ENCODE assay signal across 10 cellular contexts in the genomic region with DNA sequence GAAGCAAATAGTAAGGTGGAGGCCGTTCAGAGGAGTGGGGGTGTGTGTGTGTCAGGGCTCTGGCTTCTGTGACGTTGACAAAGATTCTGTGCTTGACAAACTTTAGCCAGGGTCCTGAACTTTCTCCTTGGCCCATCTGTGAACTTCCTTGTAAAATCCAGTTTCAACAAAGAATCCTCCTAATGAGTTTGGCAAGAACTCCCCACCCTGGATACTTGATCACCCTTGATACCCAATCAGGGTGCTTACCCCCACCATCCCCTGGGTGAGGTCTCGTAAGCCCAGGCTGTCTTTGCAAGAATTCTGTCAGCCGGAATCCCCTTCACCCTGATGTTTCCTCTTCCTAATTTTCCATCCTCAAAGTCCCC. TPM values are rescaled to one million over a fixed set of nuclear protein-coding genes. Genes with fewer than 3 reads are reported as not detected.
A peak's percentile ranks its signal among the peaks of the same experiment; 100 is the strongest.
DNase-seq lines count a peak whose midpoint lies in the region; ATAC-seq and TF ChIP-seq lines count a peak whose summit lies in the region.
"Had no signal": no experiment of that assay in that cellular context is flagged by ENCODE, and none has a peak within 500 bp of the region (broad histone marks: within the 10 kb centered on the region; RNA-seq: fewer than 3 reads in every experiment).

No MANE protein-coding gene starts in this region.

- H3K4me1 Mint-ChIP-seq in CD4-positive, alpha-beta T cell (ENCODE audit: low read depth) = peaks cover 70% of the 10 kb centered on the region

- no peak for DNase-seq in CD4-positive, alpha-beta T cell
- DNase-seq in Peyer's patch = peak in 1 of 3 donors; percentile 15
- peak in 1 of 10 donors; percentile 12 for DNase-seq in dorsolateral prefrontal cortex
- peak in 3 of 5 donors; percentile 18 to 23 (median 20) for DNase-seq in ovary
- no peak for DNase-seq in NCI-H524 (lab: John Stamatoyannopoulos, UW)
- DNase-seq in Kasumi-1 (lab: John Stamatoyannopoulos, UW) = no peak
- DNase-seq in KBM-7 = no peak
- DNase-seq: activated gamma-delta T cell treated with Interleukin-2 at 50 U/mL for 16 hours had no signal

- CTCF ChIA-PET in CD4-positive, alpha-beta T cell (lab: Charles Lee) = no interaction called here

- 40 to 48% (median 45%) methylated on average over 4 of the region's 4 CpGs for WGBS in ovary, 3 donors

- H3K27ac Mint-ChIP-seq in CD4-positive, alpha-beta T cell = peak overlapping the region; percentile 99

- H3K4me1 ChIP-seq in Peyer's patch = peaks cover 3 to 36% (median 29%) of the 10 kb centered on the region in 4 donors
- peaks cover 12% of the 10 kb centered on the region for H3K4me1 ChIP-seq in ovary (ENCODE audit: insufficient read depth)

- no peaks in the 10 kb centered on the region for H3K9me3 ChIP-seq in CD4-positive, alpha-beta T cell (ENCODE audit: control insufficient read depth, low read length)
- H3K9me3 ChIP-seq in Peyer's patch (no peaks in the 10 kb centered on the region), ovary (no peaks in the 10 kb centered on the region)

- H3K36me3 ChIP-seq in Peyer's patch = no peaks in the 10 kb centered on the region
- H3K36me3 ChIP-seq in ovary = no peaks in the 10 kb centered on the region
- H3K36me3 ChIP-seq: left lung had no signal

- no peak overlapping the region for H3K4me3 ChIP-seq in Peyer's patch
- H3K4me3 ChIP-seq in dorsolateral prefrontal cortex = no peak overlapping the region
- no peak overlapping the region for H3K4me3 ChIP-seq in ovary
- H3K4me3 ChIP-seq: left lung had no signal

- H3K36me3 Mint-ChIP-seq in CD4-positive, alpha-beta T cell (ENCODE audit: low read depth) = peaks cover 37% of the 10 kb centered on the region

- no peak for TF ChIP-seq EP300 in ovary (IDR thresholded peaks at IDR 0.05)

- ATAC-seq in CD4-positive, alpha-beta T cell (ENCODE audit: poor library complexity) = no peak
- ATAC-seq in GM19035 (IDR thresholded peaks at IDR 0.05; ENCODE audit: unreplicated experiment) = no peak
- ATAC-seq: left lung had no signal

- no peaks in the 10 kb centered on the region for H3K27me3 ChIP-seq in CD4-positive, alpha-beta T cell (ENCODE audit: control insufficient read depth, insufficient read depth, low read length)
- no peaks in the 10 kb centered on the region for H3K27me3 ChIP-seq in Peyer's patch
- H3K27me3 ChIP-seq in dorsolateral prefrontal cortex = no peaks in the 10 kb centered on the region
- H3K27me3 ChIP-seq in ovary = no peaks in the 10 kb centered on the region
- H3K27me3 ChIP-seq: left lung had no signal

- TF ChIP-seq POLR2A in Peyer's patch (IDR thresholded peaks at IDR 0.05) (no peak), ovary (IDR thresholded peaks at IDR 0.05) (no peak)

- no peak for TF ChIP-seq CTCF in CD4-positive, alpha-beta T cell (IDR thresholded peaks at IDR 0.05)
- TF ChIP-seq CTCF in Peyer's patch (IDR thresholded peaks at IDR 0.05) = no peak
- no peak for TF ChIP-seq CTCF in dorsolateral prefrontal cortex (IDR thresholded peaks at IDR 0.05 in 54 of 56, conservative IDR thresholded peaks at IDR 0.05 in 2 of 56; ENCODE audit: low read depth in 1 of 56, partially characterized antibody in 56 of 56)
- no peak for TF ChIP-seq CTCF in ovary (IDR thresholded peaks at IDR 0.05)

- POLR2A ChIA-PET in CD4-positive, alpha-beta T cell (lab: Charles Lee) = interaction anchor here (1.4 to 3.0 kb wide), 2 partner anchors 12 to 28 kb away, joined by 3 to 15 read pairs; no protein-coding TSS in a partner anchor

- H3K9me3 Mint-ChIP-seq in CD4-positive, alpha-beta T cell = no peaks in the 10 kb centered on the region

- no peaks in the 10 kb centered on the region for H3K27me3 Mint-ChIP-seq in CD4-positive, alpha-beta T cell

- in situ Hi-C loops in KBM-7 (cut with MboI; ENCODE audit: low pct_unique_long_range_greater_than_20kb, low sequenced_read_pairs) = no loop called here

- intact Hi-C loops in CD4-positive, alpha-beta T cell (cut with DNase I, micrococcal nuclease) = loop anchor here in 1 of 2 experiments (5.0 kb wide), 1 partner anchor 86 kb away; no protein-coding TSS in a partner anchor
- intact Hi-C loops in dorsolateral prefrontal cortex (cut with DNase I) (loop anchor here (10.0 kb wide), 3 partner anchors 362 to 472 kb away; a partner anchor contains a TSS), ovary (cut with DNase I) (loop anchor here in 2 of 4 donors (5.0 to 10.0 kb wide), 3 partner anchors 36 to 362 kb away; a partner anchor contains a TSS)

- H3K27ac ChIP-seq in CD4-positive, alpha-beta T cell (ENCODE audit: low read depth, low read length) = peak overlapping the region; percentile 29
- peak overlapping the region; percentile 23 to 99 (median 64) for H3K27ac ChIP-seq in Peyer's patch
- H3K27ac ChIP-seq in dorsolateral prefrontal cortex = peak overlapping the region in 34 of 59 donors; percentile 5 to 97 (median 78)
- H3K27ac ChIP-seq in ovary = peak overlapping the region; percentile 48 to 96

- peak overlapping the region; percentile 59 for H3K4me3 Mint-ChIP-seq in CD4-positive, alpha-beta T cell

RNA-seq across cellular contexts. Expression of a gene that starts 3.0 kb away (rescaled TPM):
- 10 to 100 TPM; 38.8 to 39.2 TPM for total RNA-seq in CD4-positive, alpha-beta T cell
- total RNA-seq in Peyer's patch (10 to 100 TPM; 34.7 to 74.4 (median 58.9) TPM), dorsolateral prefrontal cortex (10 to 100 TPM; 22.5 to 60.7 (median 38.7) TPM), ovary (10 to 100 TPM; 34.0 to 50.0 (median 44.7) TPM)
- 10 to 100 TPM in 1 of 2 donors, 1 to 10 TPM in 1; 5.0 to 67.6 TPM for polyA plus RNA-seq in ovary

RNA-seq across cellular contexts. Expression of a gene that starts 34.6 kb away (rescaled TPM):
- total RNA-seq in CD4-positive, alpha-beta T cell = 10 to 100 TPM; 33.9 to 35.6 TPM
- total RNA-seq in Peyer's patch = 10 to 100 TPM in 1 of 4 donors, 1 to 10 TPM in 3; 5.5 to 21.5 (median 7.9) TPM
- 1 to 10 TPM in 108 of 120 experiments, under 1 TPM in 8, not detected in 4; 0.60 to 8.7 (median 2.7) TPM for total RNA-seq in dorsolateral prefrontal cortex
- 10 to 100 TPM; 30.5 to 66.1 (median 42.4) TPM for total RNA-seq in ovary
- polyA plus RNA-seq in ovary = 10 to 100 TPM in 1 of 2 donors, 1 to 10 TPM in 1; 9.6 to 42.5 TPM

RNA-seq across cellular contexts. Expression of a gene that starts 41.0 kb away (rescaled TPM):
- total RNA-seq in CD4-positive, alpha-beta T cell = 10 to 100 TPM; 87.8 to 87.9 TPM
- total RNA-seq in Peyer's patch = 10 to 100 TPM; 47.0 to 56.8 (median 54.5) TPM
- total RNA-seq in dorsolateral prefrontal cortex = 10 to 100 TPM; 22.7 to 61.9 (median 33.5) TPM
- total RNA-seq in ovary = 10 to 100 TPM; 35.2 to 75.2 (median 40.6) TPM
- polyA plus RNA-seq in ovary = 10 to 100 TPM in 1 of 2 donors, 1 to 10 TPM in 1; 7.5 to 46.1 TPM

Comparison
In these comparisons a context has a peak if more than half of its experiments do, and no peak if none do; other contexts are left out.
1. DNase-seq: peak in ovary (3 of 5); none in CD4-positive, alpha-beta T cell (0 of 10), NCI-H524 (0 of 2), Kasumi-1 (0 of 2) and KBM-7 (single experiment).
2. Peak in every context shown above with its lines, with median percentiles within 50 percentile points of each other: H3K27ac ChIP-seq.